ENCODE assay signal across 17 cellular contexts in the genomic region with DNA sequence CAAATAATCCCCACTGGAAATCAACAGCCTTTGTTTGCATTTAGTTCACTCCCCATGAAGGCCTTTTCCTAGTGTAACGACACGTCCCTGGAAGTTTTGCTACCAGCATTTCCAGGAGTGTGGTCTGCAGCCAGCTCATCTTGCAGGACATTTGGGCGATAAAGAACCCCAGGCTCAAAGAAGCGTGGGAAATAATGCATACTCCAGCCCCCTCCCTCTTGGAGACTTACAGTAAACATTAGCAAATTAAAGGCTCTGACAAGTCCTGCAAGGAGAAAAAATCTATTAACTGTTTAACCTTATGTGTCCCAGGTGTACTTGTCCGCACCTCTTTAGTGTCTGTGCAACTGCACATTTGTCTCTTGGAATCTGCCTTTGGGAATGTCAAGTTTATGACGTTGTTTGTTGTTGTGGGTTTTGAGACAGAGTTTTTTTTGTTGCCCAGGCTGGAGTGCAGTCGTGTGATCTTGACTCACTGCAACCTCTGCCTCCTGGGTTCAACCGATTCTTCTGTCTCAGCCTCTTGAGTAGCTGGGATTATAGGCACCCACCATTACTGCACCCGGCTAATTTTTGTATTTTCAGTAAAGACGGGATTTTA.
DNase-seq lines count a peak whose midpoint lies in the region; ATAC-seq and TF ChIP-seq lines count a peak whose summit lies in the region.
"Had no signal": no experiment of that assay in that cellular context is flagged by ENCODE, and none has a peak within 500 bp of the region (broad histone marks: within the 10 kb centered on the region; RNA-seq: fewer than 3 reads in every experiment).

No MANE protein-coding gene starts in this region.

- no peak overlapping the region for H2AFZ ChIP-seq in trophoblast cell (ENCODE audit: insufficient read depth, low read length, poor library complexity)

- H4K12ac ChIP-seq in trophoblast cell (ENCODE audit: low read depth, low read length) = no peak overlapping the region

- TSS peak; percentile 49 for BruUV-seq in Panc1 (replicated peaks; lab: Mats Ljungman, UMichigan)

- no CpG with 5 or more reads among the region's 10 CpGs for WGBS in trophoblast cell (ENCODE audit: extremely low coverage, insufficient coverage, insufficient read length)

- no peak overlapping the region for H2BK5ac ChIP-seq in trophoblast cell (ENCODE audit: low read depth, low read length, poor library complexity)

- H2AK5ac ChIP-seq in trophoblast cell (ENCODE audit: low read length) = no peak overlapping the region

- H3K27ac ChIP-seq in Panc1 (ENCODE audit: low read length) = no peak overlapping the region
- no peak overlapping the region for H3K27ac ChIP-seq in trophoblast cell (ENCODE audit: low read depth, low read length)
- no peak overlapping the region for H3K27ac ChIP-seq in gastrocnemius medialis
- H3K27ac ChIP-seq: C4-2B, RWPE1 had no signal

- H3K4me1 ChIP-seq in Panc1 (ENCODE audit: control insufficient read depth, insufficient read depth, low read length) = no peaks in the 10 kb centered on the region
- H3K4me1 ChIP-seq in trophoblast cell (ENCODE audit: control insufficient read depth in 1 of 2, insufficient read depth in 2 of 2, low read length in 2 of 2) = peaks cover 0 to under 1% of the 10 kb centered on the region in 2 experiments
- H3K4me1 ChIP-seq in gastrocnemius medialis = peaks cover 9 to 11% of the 10 kb centered on the region in 2 donors

- DNase-seq in Panc1 (ENCODE audit: low read depth, low spot score) = no peak
- peak; percentile 71 for DNase-seq in foreskin melanocyte
- peak; percentile 51 to 53 for DNase-seq in trophoblast cell
- no peak for DNase-seq in gastrocnemius medialis
- DNase-seq: AML-193, DMS79, NCI-H1417 treated with DMSO at 0.1 percent for 48 hours, NCI-H187 treated with DMSO at 0.1 percent for 48 hours, NCI-H226, NCI-H524 treated with DMSO at 0.1 percent for 48 hours, PC-3, SIG-M5 had no signal

- intact Hi-C loops in Panc1 (cut with micrococcal nuclease; ENCODE audit: unreplicated experiment) (no loop called here), gastrocnemius medialis (cut with DNase I; ENCODE audit: low total_unique reads) (no loop called here)

- H3K14ac ChIP-seq in trophoblast cell (ENCODE audit: low read length) = no peak overlapping the region

- no peak overlapping the region for H4K8ac ChIP-seq in trophoblast cell (ENCODE audit: low read depth, low read length)

- H3K18ac ChIP-seq in trophoblast cell (ENCODE audit: low read length) = no peak overlapping the region

- H2BK12ac ChIP-seq in trophoblast cell (ENCODE audit: low read length) = no peak overlapping the region

- POLR2A ChIA-PET in Panc1 (lab: Charles Lee) = no interaction called here

- no peak overlapping the region for H4K91ac ChIP-seq in trophoblast cell (ENCODE audit: low read depth, low read length)

- H3K36me3 ChIP-seq in Panc1 (ENCODE audit: control insufficient read depth, insufficient read depth, low read length) (peaks cover 21% of the 10 kb centered on the region), trophoblast cell (ENCODE audit: control insufficient read depth in 1 of 2, insufficient read depth in 2 of 2, low read length in 2 of 2) (peaks cover 20 to 27% of the 10 kb centered on the region in 2 experiments), gastrocnemius medialis (peaks cover 0 to 55% of the 10 kb centered on the region in 2 donors)

- in situ Hi-C loops in Panc1 (cut with HindIII; ENCODE audit: low pct_unique_long_range_greater_than_20kb, low sequenced_read_pairs) = no loop called here
- in situ Hi-C loops in gastrocnemius medialis (cut with MboI; ENCODE audit: low sequenced_read_pairs in 4 of 4) = no loop called here

- H3K27me3 ChIP-seq in Panc1 (ENCODE audit: control insufficient read depth, insufficient read depth, low read length) = no peaks in the 10 kb centered on the region
- H3K27me3 ChIP-seq in trophoblast cell (ENCODE audit: insufficient read depth, low read length) = no peaks in the 10 kb centered on the region
- H3K27me3 ChIP-seq in gastrocnemius medialis = no peaks in the 10 kb centered on the region

- H3K79me1 ChIP-seq in trophoblast cell (ENCODE audit: low read length) = no peaks in the 10 kb centered on the region

- H3K4me2 ChIP-seq in trophoblast cell (ENCODE audit: low read length) = no peak overlapping the region

- H2BK120ac ChIP-seq in trophoblast cell (ENCODE audit: insufficient read depth, low read length, poor library complexity) = no peak overlapping the region

- no peaks in the 10 kb centered on the region for H3K79me2 ChIP-seq in trophoblast cell (ENCODE audit: control insufficient read depth, insufficient read depth, low read length, poor library complexity)

- TF ChIP-seq POLR2A in gastrocnemius medialis (IDR thresholded peaks at IDR 0.05) = no peak

- CTCF ChIA-PET in Panc1 (lab: Charles Lee) = interaction anchor here (0.7 to 1.1 kb wide), 2 partner anchors 17 to 95 kb away, joined by 3 to 4 read pairs; no protein-coding TSS in a partner anchor

- H3K9me3 ChIP-seq in Panc1 (ENCODE audit: control insufficient read depth, insufficient read depth, low read depth, low read length) = peaks cover 7% of the 10 kb centered on the region; the same call in 1 of the 2 replicates
- peaks cover 5% of the 10 kb centered on the region for H3K9me3 ChIP-seq in trophoblast cell (ENCODE audit: insufficient read depth, low read depth, low read length)
- H3K9me3 ChIP-seq in gastrocnemius medialis = no peaks in the 10 kb centered on the region

- no peak for TF ChIP-seq CTCF in Panc1 (IDR thresholded peaks at IDR 0.05)
- TF ChIP-seq CTCF in gastrocnemius medialis (IDR thresholded peaks at IDR 0.05 in 4 of 5, conservative IDR thresholded peaks at IDR 0.05 in 1 of 5) = no peak

- no peak overlapping the region for H3K23ac ChIP-seq in trophoblast cell (ENCODE audit: low read length)

- no peak overlapping the region for H3K4ac ChIP-seq in trophoblast cell (ENCODE audit: low read depth, low read length)

- ATAC-seq in Panc1 (no peak), HG02938 (IDR thresholded peaks at IDR 0.05; ENCODE audit: unreplicated experiment) (no peak), HG02870 (IDR thresholded peaks at IDR 0.05; ENCODE audit: unreplicated experiment) (no peak), gastrocnemius medialis (no peak), HG02588 (IDR thresholded peaks at IDR 0.05; ENCODE audit: unreplicated experiment) (no peak)
- ATAC-seq: PC-3 had no signal

- H3K4me3 ChIP-seq in Panc1 (ENCODE audit: low read depth in 2 of 2, low read length in 2 of 2) (no peak overlapping the region), trophoblast cell (ENCODE audit: low read depth, low read length) (no peak overlapping the region), gastrocnemius medialis (no peak overlapping the region)

- no peak overlapping the region for H3K9ac ChIP-seq in trophoblast cell (ENCODE audit: low read length)

Comparison
In these comparisons a context has a peak if more than half of its experiments do, and no peak if none do; other contexts are left out.
1. DNase-seq: peak in foreskin melanocyte (single experiment) and trophoblast cell (2 of 2); none in Panc1 (single experiment) and gastrocnemius medialis (0 of 2).